6 cellular contexts compared by ENCODE assay signal in genomic region chr11:55884995-55885394, GRCh38. TPM values are rescaled to one million over a fixed set of nuclear protein-coding genes. Genes with fewer than 3 reads are reported as not detected.
"Had no signal": no experiment of that assay in that cellular context is flagged by ENCODE, and none has a peak within 500 bp of the region (broad histone marks: within the 10 kb centered on the region; RNA-seq: fewer than 3 reads in every experiment).

No MANE protein-coding gene starts in this region.

RNA-seq across cellular contexts. Expression of gene TRIM51, which starts 1.9 kb away (rescaled TPM):
- total RNA-seq: GM23338, H1, H9, HT-29, IMR-90, K562 had no signal

RNA-seq across cellular contexts. Expression of gene OR5W2, which starts 29.4 kb away (rescaled TPM):
- total RNA-seq: GM23338, H1, H9, HT-29, IMR-90, K562 had no signal

RNA-seq across cellular contexts. Expression of gene OR5D16, which starts 46.4 kb away (rescaled TPM):
- total RNA-seq: GM23338, H1, H9, HT-29, IMR-90, K562 had no signal

RNA-seq across cellular contexts. Expression of gene OR5I1, which starts 51.2 kb away (rescaled TPM):
- total RNA-seq: GM23338, H1, H9, HT-29, IMR-90, K562 had no signal

RNA-seq across cellular contexts. Expression of gene OR5L2, which starts 58.0 kb away (rescaled TPM):
- total RNA-seq: GM23338, H1, H9, HT-29, IMR-90, K562 had no signal
